Comparison of ENCODE assay signal across 2 cellular contexts in the genomic region with DNA sequence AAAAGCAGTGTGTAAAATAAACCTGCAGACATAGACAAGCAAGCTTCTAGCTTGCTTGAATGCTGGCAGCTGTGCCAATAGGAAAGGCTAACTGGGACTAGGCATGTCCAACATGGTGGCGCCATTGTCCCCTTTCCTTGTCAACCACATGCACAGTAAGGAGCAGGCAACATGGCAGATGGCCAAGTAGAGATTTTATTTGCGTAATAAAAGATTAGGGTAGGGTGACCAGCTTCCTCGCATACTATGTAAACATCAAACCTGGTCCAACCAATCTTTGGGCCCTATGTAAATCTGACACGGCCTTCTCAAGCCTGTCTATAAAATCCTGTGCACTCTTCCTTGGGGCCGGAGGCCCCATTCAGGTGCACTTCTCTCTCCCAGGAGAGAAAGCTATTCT.
TF ChIP-seq lines count a peak whose summit lies in the region.

No MANE protein-coding gene starts in this region.

TF ChIP-seq in Ishikawa, 13 proteins besides CTCF, POLR2A, EP300 and RAD21 (continued from another document):
- TF ChIP-seq, protein P1, sequence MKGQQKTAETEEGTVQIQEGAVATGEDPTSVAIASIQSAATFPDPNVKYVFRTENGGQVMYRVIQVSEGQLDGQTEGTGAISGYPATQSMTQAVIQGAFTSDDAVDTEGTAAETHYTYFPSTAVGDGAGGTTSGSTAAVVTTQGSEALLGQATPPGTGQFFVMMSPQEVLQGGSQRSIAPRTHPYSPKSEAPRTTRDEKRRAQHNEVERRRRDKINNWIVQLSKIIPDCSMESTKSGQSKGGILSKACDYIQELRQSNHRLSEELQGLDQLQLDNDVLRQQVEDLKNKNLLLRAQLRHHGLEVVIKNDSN (IDR thresholded peaks at IDR 0.05), result no peak
- TF ChIP-seq NFIC (IDR thresholded peaks at IDR 0.05) (peak; percentile 53), CREB1 (IDR thresholded peaks at IDR 0.05; ENCODE audit: low read depth) (no peak)
- TF ChIP-seq, protein P2, sequence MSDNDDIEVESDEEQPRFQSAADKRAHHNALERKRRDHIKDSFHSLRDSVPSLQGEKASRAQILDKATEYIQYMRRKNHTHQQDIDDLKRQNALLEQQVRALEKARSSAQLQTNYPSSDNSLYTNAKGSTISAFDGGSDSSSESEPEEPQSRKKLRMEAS (IDR thresholded peaks at IDR 0.05), result no peak
TF ChIP-seq in Ishikawa: peak in this region for 2.

TF ChIP-seq in WTC11, 78 proteins besides CTCF, POLR2A, EP300 and RAD21 (continued from another document):
- TF ChIP-seq, protein P3, sequence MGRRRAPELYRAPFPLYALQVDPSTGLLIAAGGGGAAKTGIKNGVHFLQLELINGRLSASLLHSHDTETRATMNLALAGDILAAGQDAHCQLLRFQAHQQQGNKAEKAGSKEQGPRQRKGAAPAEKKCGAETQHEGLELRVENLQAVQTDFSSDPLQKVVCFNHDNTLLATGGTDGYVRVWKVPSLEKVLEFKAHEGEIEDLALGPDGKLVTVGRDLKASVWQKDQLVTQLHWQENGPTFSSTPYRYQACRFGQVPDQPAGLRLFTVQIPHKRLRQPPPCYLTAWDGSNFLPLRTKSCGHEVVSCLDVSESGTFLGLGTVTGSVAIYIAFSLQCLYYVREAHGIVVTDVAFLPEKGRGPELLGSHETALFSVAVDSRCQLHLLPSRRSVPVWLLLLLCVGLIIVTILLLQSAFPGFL (CRISPR knock-in tag; IDR thresholded peaks at IDR 0.05; ENCODE audit: borderline replicate concordance), result no peak
- TF ChIP-seq, protein P4, sequence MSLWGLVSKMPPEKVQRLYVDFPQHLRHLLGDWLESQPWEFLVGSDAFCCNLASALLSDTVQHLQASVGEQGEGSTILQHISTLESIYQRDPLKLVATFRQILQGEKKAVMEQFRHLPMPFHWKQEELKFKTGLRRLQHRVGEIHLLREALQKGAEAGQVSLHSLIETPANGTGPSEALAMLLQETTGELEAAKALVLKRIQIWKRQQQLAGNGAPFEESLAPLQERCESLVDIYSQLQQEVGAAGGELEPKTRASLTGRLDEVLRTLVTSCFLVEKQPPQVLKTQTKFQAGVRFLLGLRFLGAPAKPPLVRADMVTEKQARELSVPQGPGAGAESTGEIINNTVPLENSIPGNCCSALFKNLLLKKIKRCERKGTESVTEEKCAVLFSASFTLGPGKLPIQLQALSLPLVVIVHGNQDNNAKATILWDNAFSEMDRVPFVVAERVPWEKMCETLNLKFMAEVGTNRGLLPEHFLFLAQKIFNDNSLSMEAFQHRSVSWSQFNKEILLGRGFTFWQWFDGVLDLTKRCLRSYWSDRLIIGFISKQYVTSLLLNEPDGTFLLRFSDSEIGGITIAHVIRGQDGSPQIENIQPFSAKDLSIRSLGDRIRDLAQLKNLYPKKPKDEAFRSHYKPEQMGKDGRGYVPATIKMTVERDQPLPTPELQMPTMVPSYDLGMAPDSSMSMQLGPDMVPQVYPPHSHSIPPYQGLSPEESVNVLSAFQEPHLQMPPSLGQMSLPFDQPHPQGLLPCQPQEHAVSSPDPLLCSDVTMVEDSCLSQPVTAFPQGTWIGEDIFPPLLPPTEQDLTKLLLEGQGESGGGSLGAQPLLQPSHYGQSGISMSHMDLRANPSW (CRISPR knock-in tag; conservative IDR thresholded peaks at IDR 0.05; ENCODE audit: low read depth), result no peak
- TF ChIP-seq, protein P5, sequence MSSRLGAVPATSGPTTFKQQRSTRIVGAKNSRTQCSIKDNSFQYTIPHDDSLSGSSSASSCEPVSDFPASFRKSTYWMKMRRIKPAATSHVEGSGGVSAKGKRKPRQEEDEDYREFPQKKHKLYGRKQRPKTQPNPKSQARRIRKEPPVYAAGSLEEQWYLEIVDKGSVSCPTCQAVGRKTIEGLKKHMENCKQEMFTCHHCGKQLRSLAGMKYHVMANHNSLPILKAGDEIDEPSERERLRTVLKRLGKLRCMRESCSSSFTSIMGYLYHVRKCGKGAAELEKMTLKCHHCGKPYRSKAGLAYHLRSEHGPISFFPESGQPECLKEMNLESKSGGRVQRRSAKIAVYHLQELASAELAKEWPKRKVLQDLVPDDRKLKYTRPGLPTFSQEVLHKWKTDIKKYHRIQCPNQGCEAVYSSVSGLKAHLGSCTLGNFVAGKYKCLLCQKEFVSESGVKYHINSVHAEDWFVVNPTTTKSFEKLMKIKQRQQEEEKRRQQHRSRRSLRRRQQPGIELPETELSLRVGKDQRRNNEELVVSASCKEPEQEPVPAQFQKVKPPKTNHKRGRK (CRISPR knock-in tag; IDR thresholded peaks at IDR 0.05; ENCODE audit: borderline replicate concordance), result no peak
- TF ChIP-seq CBFB (CRISPR knock-in tag; IDR thresholded peaks at IDR 0.05; ENCODE audit: low read depth), result no peak
- TF ChIP-seq, protein P6, sequence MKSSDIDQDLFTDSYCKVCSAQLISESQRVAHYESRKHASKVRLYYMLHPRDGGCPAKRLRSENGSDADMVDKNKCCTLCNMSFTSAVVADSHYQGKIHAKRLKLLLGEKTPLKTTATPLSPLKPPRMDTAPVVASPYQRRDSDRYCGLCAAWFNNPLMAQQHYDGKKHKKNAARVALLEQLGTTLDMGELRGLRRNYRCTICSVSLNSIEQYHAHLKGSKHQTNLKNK (CRISPR knock-in tag; IDR thresholded peaks at IDR 0.05), result no peak
- no peak for TF ChIP-seq ETV6 (CRISPR knock-in tag; IDR thresholded peaks at IDR 0.05)
- TF ChIP-seq, protein P7, sequence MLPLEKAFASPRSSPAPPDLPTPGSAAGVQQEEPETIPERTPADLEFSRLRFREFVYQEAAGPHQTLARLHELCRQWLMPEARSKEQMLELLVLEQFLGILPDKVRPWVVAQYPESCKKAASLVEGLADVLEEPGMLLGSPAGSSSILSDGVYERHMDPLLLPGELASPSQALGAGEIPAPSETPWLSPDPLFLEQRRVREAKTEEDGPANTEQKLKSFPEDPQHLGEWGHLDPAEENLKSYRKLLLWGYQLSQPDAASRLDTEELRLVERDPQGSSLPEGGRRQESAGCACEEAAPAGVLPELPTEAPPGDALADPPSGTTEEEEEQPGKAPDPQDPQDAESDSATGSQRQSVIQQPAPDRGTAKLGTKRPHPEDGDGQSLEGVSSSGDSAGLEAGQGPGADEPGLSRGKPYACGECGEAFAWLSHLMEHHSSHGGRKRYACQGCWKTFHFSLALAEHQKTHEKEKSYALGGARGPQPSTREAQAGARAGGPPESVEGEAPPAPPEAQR (CRISPR knock-in tag; IDR thresholded peaks at IDR 0.05), result no peak
- TF ChIP-seq ZNF219 (CRISPR knock-in tag; IDR thresholded peaks at IDR 0.05; ENCODE audit: borderline replicate concordance), result no peak
